In the genomic region with DNA sequence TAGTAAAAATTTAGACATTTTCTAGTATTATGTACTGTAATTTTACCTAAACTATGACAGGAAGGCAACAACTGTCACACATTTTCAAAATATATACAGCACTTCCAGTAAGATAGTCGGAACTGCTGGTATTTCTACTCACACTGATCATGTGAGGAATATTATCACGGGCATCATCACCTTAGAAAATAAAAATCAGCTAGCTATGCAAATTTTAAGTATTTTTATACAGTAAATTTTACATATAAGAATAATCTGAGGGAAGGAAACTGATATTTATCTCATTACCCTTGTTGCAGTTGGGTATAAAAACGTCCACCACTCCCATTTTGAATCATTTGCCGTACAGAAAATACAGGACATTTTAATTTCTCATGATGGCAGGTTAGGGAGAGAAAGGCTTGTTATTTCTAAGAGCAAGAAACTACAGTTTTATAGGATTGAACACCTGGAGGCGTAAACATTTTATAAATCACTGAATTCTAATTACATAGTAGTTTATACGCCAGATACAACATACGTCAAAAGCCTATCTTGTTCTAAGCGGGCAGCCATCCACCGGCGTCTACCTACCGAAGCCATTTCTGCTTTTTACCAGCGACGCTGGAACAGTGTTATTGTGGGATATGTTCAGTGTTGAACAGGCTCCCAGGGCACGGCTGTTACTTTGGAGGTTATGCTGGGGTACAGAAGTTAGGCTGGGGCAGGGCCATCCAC, we compare ENCODE assay signal across 7 cellular contexts. TPM values are rescaled to one million over a fixed set of nuclear protein-coding genes. Genes with fewer than 3 reads are reported as not detected.
A peak's percentile ranks its signal among the peaks of the same experiment; 100 is the strongest.
DNase-seq lines count a peak whose midpoint lies in the region; ATAC-seq and TF ChIP-seq lines count a peak whose summit lies in the region.

No MANE protein-coding gene starts in this region.

- H3K27ac ChIP-seq in Karpas-422 (ENCODE audit: low read length), result peak overlapping the region; percentile 58
- H3K27ac ChIP-seq in right cardiac atrium (ENCODE audit: low read length), result peak overlapping the region; percentile 99
- H3K27ac ChIP-seq in gastrocnemius medialis, result peak overlapping the region; percentile 96 to 98 (median 98)

- H3K4me1 Mint-ChIP-seq in activated CD4-positive, alpha-beta memory T cell treated with anti-CD3 and anti-CD28 coated beads for 36 hours (ENCODE audit: low read depth), result peaks cover 14% of the 10 kb centered on the region

- no peak for TF ChIP-seq CTCF in gastrocnemius medialis (IDR thresholded peaks at IDR 0.05 in 4 of 5, conservative IDR thresholded peaks at IDR 0.05 in 1 of 5)

- WGBS in right cardiac atrium, result 7% methylated on average over 14 of the region's 14 CpGs

- H3K36me3 Mint-ChIP-seq in activated CD4-positive, alpha-beta memory T cell treated with anti-CD3 and anti-CD28 coated beads for 36 hours, result no peaks in the 10 kb centered on the region

- no peak for TF ChIP-seq POLR2A in gastrocnemius medialis (IDR thresholded peaks at IDR 0.05)

- DNase-seq in Karpas-422 (peak; percentile 57), right cardiac atrium (no peak), gastrocnemius medialis (no peak), posterior cingulate gyrus (no peak), ecto neural progenitor cell (ENCODE audit: low spot score) (no peak)
- DNase-seq in activated CD4-positive, alpha-beta memory T cell treated with anti-CD3 and anti-CD28 coated beads for 36 hours, result no peak

- in situ Hi-C loops in gastrocnemius medialis (cut with MboI; ENCODE audit: low sequenced_read_pairs in 4 of 4), result loop anchor here (10.0 to 25.0 kb wide), 6 partner anchors 191 to 678 kb away; no protein-coding TSS in a partner anchor

- H3K4me2 ChIP-seq in Karpas-422 (ENCODE audit: low read depth, low read length, poor library complexity, severe bottlenecking), result peak overlapping the region; percentile 99

- CTCF ChIA-PET in activated CD4-positive, alpha-beta memory T cell treated with anti-CD3 and anti-CD28 coated beads for 36 hours (lab: Charles Lee), result no interaction called here

- peak overlapping the region; percentile 49 for H3K27ac Mint-ChIP-seq in activated CD4-positive, alpha-beta memory T cell treated with anti-CD3 and anti-CD28 coated beads for 36 hours

- H3K27me3 Mint-ChIP-seq in activated CD4-positive, alpha-beta memory T cell treated with anti-CD3 and anti-CD28 coated beads for 36 hours, result peaks cover 14% of the 10 kb centered on the region

- H2AFZ ChIP-seq in Karpas-422 (ENCODE audit: low read length), result peak overlapping the region; percentile 99

- H3K9me2 ChIP-seq in Karpas-422 (replicated peaks; ENCODE audit: insufficient read depth, low read length), result no peaks in the 10 kb centered on the region

- H3K9me3 ChIP-seq in Karpas-422 (ENCODE audit: low read length) (no peaks in the 10 kb centered on the region), right cardiac atrium (ENCODE audit: control insufficient read depth, low read length) (no peaks in the 10 kb centered on the region), gastrocnemius medialis (no peaks in the 10 kb centered on the region)

- H3K4me1 ChIP-seq in Karpas-422 (ENCODE audit: low read length), result peaks cover 35% of the 10 kb centered on the region
- no peaks in the 10 kb centered on the region for H3K4me1 ChIP-seq in right cardiac atrium (ENCODE audit: control insufficient read depth, insufficient read depth, low read length)
- H3K4me1 ChIP-seq in gastrocnemius medialis, result peaks cover 23 to 34% of the 10 kb centered on the region in 2 donors

- peak overlapping the region; percentile 88 for H3K4me3 Mint-ChIP-seq in activated CD4-positive, alpha-beta memory T cell treated with anti-CD3 and anti-CD28 coated beads for 36 hours

- no peaks in the 10 kb centered on the region for H4K20me1 ChIP-seq in Karpas-422 (ENCODE audit: insufficient read depth, low read depth, low read length)

- POLR2A ChIA-PET in activated CD4-positive, alpha-beta memory T cell treated with anti-CD3 and anti-CD28 coated beads for 36 hours (lab: Charles Lee), result no interaction called here

- H3K27me3 ChIP-seq in Karpas-422 (ENCODE audit: low read length), result peaks cover 3% of the 10 kb centered on the region; the same call in 1 of the 2 replicates
- H3K27me3 ChIP-seq in right cardiac atrium (ENCODE audit: control insufficient read depth, insufficient read depth), result no peaks in the 10 kb centered on the region
- no peaks in the 10 kb centered on the region for H3K27me3 ChIP-seq in gastrocnemius medialis

- no peaks in the 10 kb centered on the region for H3K79me2 ChIP-seq in Karpas-422 (ENCODE audit: low read length)

- intact Hi-C loops in activated CD4-positive, alpha-beta memory T cell treated with anti-CD3 and anti-CD28 coated beads for 36 hours (cut with micrococcal nuclease), result loop anchor here (1.0 to 5.0 kb wide), 2 partner anchors 33 to 142 kb away; a partner anchor contains a TSS
- intact Hi-C loops in right cardiac atrium (cut with DNase I) (loop anchor here in 3 of 4 donors (2.0 to 10.0 kb wide), 4 partner anchors 203 to 451 kb away; no protein-coding TSS in a partner anchor), gastrocnemius medialis (cut with DNase I; ENCODE audit: low total_unique reads) (loop anchor here (1.0 to 5.0 kb wide), 4 partner anchors 33 to 448 kb away; a partner anchor contains a TSS), posterior cingulate gyrus (cut with DNase I) (loop anchor here (1.0 to 5.0 kb wide), 4 partner anchors 34 to 448 kb away; no protein-coding TSS in a partner anchor)

- H3K4me3 ChIP-seq in GM08714 (ENCODE audit: low read length), result peak overlapping the region; percentile 95
- H3K4me3 ChIP-seq in Karpas-422 (ENCODE audit: low read length), result peak overlapping the region; percentile 81
- peak overlapping the region; percentile 86 for H3K4me3 ChIP-seq in right cardiac atrium (ENCODE audit: low read length)
- peak overlapping the region; percentile 71 to 90 (median 88) for H3K4me3 ChIP-seq in gastrocnemius medialis

- ATAC-seq in right cardiac atrium (no peak), gastrocnemius medialis (peak; percentile 22 to 29)

- H3K36me3 ChIP-seq in Karpas-422 (ENCODE audit: insufficient read depth, low read length) (no peaks in the 10 kb centered on the region), gastrocnemius medialis (no peaks in the 10 kb centered on the region)

- no peaks in the 10 kb centered on the region for H3K9me3 Mint-ChIP-seq in activated CD4-positive, alpha-beta memory T cell treated with anti-CD3 and anti-CD28 coated beads for 36 hours

- peak overlapping the region; percentile 87 for H3K9ac ChIP-seq in Karpas-422 (ENCODE audit: low read length)

RNA-seq across cellular contexts. Expression of a gene that starts 0.7 kb away (rescaled TPM):
- 94.1 and 95.7 TPM in 2 replicates for total RNA-seq in Karpas-422 (2014; rRNA removed; shearing (Covaris generic); ENCODE audit: low replicate concordance)
- total RNA-seq in activated CD4-positive, alpha-beta memory T cell treated with anti-CD3 and anti-CD28 coated beads for 36 hours, result 10 to 100 TPM; 92.0 to 95.4 TPM
- total RNA-seq in right cardiac atrium, result 10 to 100 TPM; 68.2 to 73.8 (median 71.6) TPM
- polyA plus RNA-seq in right cardiac atrium, result 11.3 TPM
- 100 to 1,000 TPM in 3 of 4 donors, 10 to 100 TPM in 1; 96.8 to 130 (median 111) TPM for total RNA-seq in gastrocnemius medialis

Comparison
In these comparisons a context has a peak if more than half of its experiments do, and no peak if none do; other contexts are left out.
1. ATAC-seq: peak in gastrocnemius medialis (2 of 2); none in right cardiac atrium (0 of 2).
2. Peak in every context shown above with its lines, with median percentiles within 50 percentile points of each other: H3K4me3 ChIP-seq and H3K27ac ChIP-seq.